In genomic region chr19:1131718-1132552, GRCh38 we compare ENCODE assay signal across 1 cellular context.
TF ChIP-seq lines count a peak whose summit lies in the region.

No MANE protein-coding gene starts in this region.

TF ChIP-seq in GM12878, 131 proteins besides CTCF, POLR2A, EP300 and RAD21 (continued from another document):
- peak; percentile 79 for TF ChIP-seq GATAD2B (conservative IDR thresholded peaks at IDR 0.05; ENCODE audit: low read depth)
- peak; percentile 41; the same call in 1 of the 2 replicates for TF ChIP-seq ELK1 (IDR thresholded peaks at IDR 0.05; ENCODE audit: low read depth, low read length)
- TF ChIP-seq YY1 (IDR thresholded peaks at IDR 0.05; ENCODE audit: low read depth, low read length): peak; percentile 67; the same call in 1 of the 2 replicates
- peak; percentile 32; the same call in 1 of the 2 replicates for TF ChIP-seq RUNX3 (IDR thresholded peaks at IDR 0.05; ENCODE audit: low read length)
- no peak for TF ChIP-seq SMAD1 (IDR thresholded peaks at IDR 0.05; ENCODE audit: low read depth, partially characterized antibody)
- TF ChIP-seq SMARCA5 (IDR thresholded peaks at IDR 0.05): 0 out of 2 replicates have a peak, but pooled peaks have one; percentile 18
- no peak for TF ChIP-seq CHD2 (IDR thresholded peaks at IDR 0.05; ENCODE audit: borderline replicate concordance, low read depth, low read length)
- TF ChIP-seq NRF1 (conservative IDR thresholded peaks at IDR 0.05; ENCODE audit: low read depth, low read length): no peak
- TF ChIP-seq EZH2 (IDR thresholded peaks at IDR 0.05; ENCODE audit: borderline replicate concordance, control insufficient read depth, low read depth, low read length): no peak
- TF ChIP-seq ATF7 (IDR thresholded peaks at IDR 0.05; ENCODE audit: low read depth): 0 out of 2 replicates have a peak, but pooled peaks have one; percentile 16
- TF ChIP-seq DPF2 (IDR thresholded peaks at IDR 0.05): peak; percentile 65
- peak in 1 of 2 experiments; percentile 89; a peak in 2 of 3 replicates for TF ChIP-seq EGR1 (IDR thresholded peaks at IDR 0.05; ENCODE audit: borderline replicate concordance in 1 of 2, low read depth in 2 of 2, low read length in 2 of 2)
- TF ChIP-seq MAX (IDR thresholded peaks at IDR 0.05; ENCODE audit: low read depth, low read length): peak; percentile 23; the same call in 1 of the 2 replicates
- peak; percentile 48; the same call in 1 of the 2 replicates for TF ChIP-seq NR2F1 (conservative IDR thresholded peaks at IDR 0.05)
- TF ChIP-seq CREB1 (IDR thresholded peaks at IDR 0.05; ENCODE audit: low read depth): peak; percentile 73
- TF ChIP-seq BHLHE40 (IDR thresholded peaks at IDR 0.05; ENCODE audit: borderline replicate concordance in 1 of 2, low read depth in 2 of 2, low read length in 1 of 2): peak; percentile 49 to 65; a peak in 3 of 4 replicates
- TF ChIP-seq BRCA1 (IDR thresholded peaks at IDR 0.05; ENCODE audit: low read depth, low read length): peak; percentile 8; the same call in 1 of the 2 replicates
- TF ChIP-seq ETV6 (conservative IDR thresholded peaks at IDR 0.05 in 1 of 2, IDR thresholded peaks at IDR 0.05 in 1 of 2; ENCODE audit: borderline replicate concordance in 1 of 2, low read depth in 1 of 2): peak in 1 of 2 experiments; percentile 68; a peak in 1 of 4 replicates
- peak; percentile 69; the same call in 1 of the 2 replicates for TF ChIP-seq NKRF (conservative IDR thresholded peaks at IDR 0.05)
- no peak for TF ChIP-seq ZBTB11 (CRISPR knock-in tag; IDR thresholded peaks at IDR 0.05)
- TF ChIP-seq MXI1 (IDR thresholded peaks at IDR 0.05; ENCODE audit: low read depth, low read length): peak; percentile 63; the same call in 1 of the 2 replicates
- peak; percentile 48; the same call in 1 of the 2 replicates for TF ChIP-seq ZBTB40 (IDR thresholded peaks at IDR 0.05; ENCODE audit: borderline replicate concordance)
- no peak; the same call in 1 of the 2 replicates for TF ChIP-seq CBFB (IDR thresholded peaks at IDR 0.05; ENCODE audit: low read depth)
- TF ChIP-seq TCF12 (IDR thresholded peaks at IDR 0.05; ENCODE audit: low read depth, low read length): 0 out of 2 replicates have a peak, but pooled peaks have one; percentile 3
- peak; percentile 97; the same call in 2 of the 3 replicates for TF ChIP-seq POU2F2 (IDR thresholded peaks at IDR 0.05; ENCODE audit: borderline replicate concordance, low read depth, low read length)
TF ChIP-seq in GM12878: peak in this region for 27.
